Comparison of ENCODE assay signal across 17 cellular contexts in the genomic region with DNA sequence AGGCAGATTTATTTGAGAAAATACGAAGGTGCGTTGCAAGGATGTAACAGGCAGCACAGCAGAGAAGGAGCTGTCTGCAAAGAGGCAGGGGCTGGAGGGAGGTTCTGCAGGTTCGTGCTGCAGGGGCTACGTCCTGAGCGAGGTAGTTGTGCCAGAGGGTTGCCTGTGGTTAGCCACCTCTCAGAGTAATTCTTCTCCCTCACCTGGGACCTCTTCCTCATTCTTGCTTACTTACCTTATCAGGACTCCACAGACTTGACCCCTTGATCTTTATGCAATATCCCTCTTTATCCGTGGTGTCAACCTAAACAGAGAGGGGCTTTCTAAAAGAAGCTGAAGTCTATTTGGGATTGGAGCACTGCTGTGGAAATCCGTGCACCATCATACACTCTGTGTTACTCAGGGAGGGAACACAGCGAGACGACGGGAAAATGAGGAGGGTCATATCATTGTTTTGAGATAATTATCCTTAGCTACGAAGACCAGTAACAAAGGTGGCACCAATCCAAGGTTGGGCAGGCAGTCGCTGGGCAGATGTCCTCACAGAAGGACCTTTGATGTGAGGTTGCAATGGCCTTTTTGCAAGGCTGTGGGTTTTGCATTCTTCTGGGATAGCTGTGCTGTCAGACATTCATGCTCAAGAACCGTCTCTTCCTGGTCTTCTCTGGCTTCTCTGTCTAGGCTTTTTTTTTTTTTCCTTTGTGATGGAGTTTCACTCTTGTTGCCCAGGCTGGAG.
"Had no signal": no experiment of that assay in that cellular context is flagged by ENCODE, and none has a peak within 500 bp of the region (broad histone marks: within the 10 kb centered on the region; RNA-seq: fewer than 3 reads in every experiment).

No MANE protein-coding gene starts in this region.

- H3K4me3 ChIP-seq: ascending aorta, gastrocnemius medialis, right atrium auricular region, smooth muscle cell, tibial nerve had no signal

- FAIRE-seq: bronchial epithelial cell had no signal

- H3K36me3 ChIP-seq: ascending aorta, gastrocnemius medialis, right atrium auricular region, tibial nerve had no signal

- H3K9me3 Mint-ChIP-seq: activated CD4-positive, alpha-beta memory T cell treated with anti-CD3 and anti-CD28 coated beads, Interleukin-2, amount 10 ng/mL, durations not matched to agents 7 days and 5 days; activated naive CD8-positive, alpha-beta T cell treated with anti-CD3 and anti-CD28 coated beads, Interleukin-2, amount 10 ng/mL, durations not matched to agents 7 days and 5 days; mesothelial cell of epicardium; stimulated activated effector memory CD8-positive, alpha-beta T cell treated with anti-CD3 and anti-CD28 coated beads, Interleukin-12 subunit alpha, Interleukin-12 subunit beta, amount 100 ng/mL, for 72 hours had no signal

- ATAC-seq: gastrocnemius medialis; left ventricle myocardium superior; SK-N-SH treated with all-trans-retinoic acid at 6 μM for 48 hours; stimulated activated effector memory CD8-positive, alpha-beta T cell treated with anti-CD3 and anti-CD28 coated beads, Interleukin-12 subunit alpha, Interleukin-12 subunit beta, amount 100 ng/mL, for 72 hours; T-helper 17 cell had no signal

- H3K4me1 ChIP-seq: ascending aorta, gastrocnemius medialis, right atrium auricular region, tibial nerve had no signal

- DNase-seq: activated CD4-positive, alpha-beta memory T cell treated with anti-CD3 and anti-CD28 coated beads, Interleukin-2, amount 10 ng/mL, durations not matched to agents 7 days and 5 days; activated gamma-delta T cell; activated naive CD8-positive, alpha-beta T cell treated with anti-CD3 and anti-CD28 coated beads, Interleukin-2, amount 10 ng/mL, durations not matched to agents 7 days and 5 days; activated T-cell treated with anti-CD3 and anti-CD28 coated beads, Interleukin-2, amount 50 U/mL, for 48 hours; gastrocnemius medialis; islet precursor cell; left ventricle myocardium superior; posterior cingulate gyrus; T-helper 17 cell had no signal

- H3K27ac ChIP-seq: ascending aorta, gastrocnemius medialis, right atrium auricular region, tibial nerve had no signal

- H3K27me3 ChIP-seq: ascending aorta, right atrium auricular region had no signal

- H3K9me3 ChIP-seq: ascending aorta, gastrocnemius medialis, right atrium auricular region, tibial nerve had no signal

- H3K27ac Mint-ChIP-seq: activated CD4-positive, alpha-beta memory T cell treated with anti-CD3 and anti-CD28 coated beads, Interleukin-2, amount 10 ng/mL, durations not matched to agents 7 days and 5 days; activated naive CD8-positive, alpha-beta T cell treated with anti-CD3 and anti-CD28 coated beads, Interleukin-2, amount 10 ng/mL, durations not matched to agents 7 days and 5 days; mesothelial cell of epicardium; stimulated activated effector memory CD8-positive, alpha-beta T cell treated with anti-CD3 and anti-CD28 coated beads, Interleukin-12 subunit alpha, Interleukin-12 subunit beta, amount 100 ng/mL, for 72 hours; T-helper 17 cell had no signal

- H3K4me3 Mint-ChIP-seq: activated CD4-positive, alpha-beta memory T cell treated with anti-CD3 and anti-CD28 coated beads, Interleukin-2, amount 10 ng/mL, durations not matched to agents 7 days and 5 days; activated naive CD8-positive, alpha-beta T cell treated with anti-CD3 and anti-CD28 coated beads, Interleukin-2, amount 10 ng/mL, durations not matched to agents 7 days and 5 days; mesothelial cell of epicardium; stimulated activated effector memory CD8-positive, alpha-beta T cell treated with anti-CD3 and anti-CD28 coated beads, Interleukin-12 subunit alpha, Interleukin-12 subunit beta, amount 100 ng/mL, for 72 hours; T-helper 17 cell had no signal

- H3K36me3 Mint-ChIP-seq: activated naive CD8-positive, alpha-beta T cell treated with anti-CD3 and anti-CD28 coated beads, Interleukin-2, amount 10 ng/mL, durations not matched to agents 7 days and 5 days; mesothelial cell of epicardium; stimulated activated effector memory CD8-positive, alpha-beta T cell treated with anti-CD3 and anti-CD28 coated beads, Interleukin-12 subunit alpha, Interleukin-12 subunit beta, amount 100 ng/mL, for 72 hours had no signal
